ENCODE assay signal across 33 cellular contexts in genomic region chr5:14421851-14422250, GRCh38.
"Had no signal": no experiment of that assay in that cellular context is flagged by ENCODE, and none has a peak within 500 bp of the region (broad histone marks: within the 10 kb centered on the region; RNA-seq: fewer than 3 reads in every experiment).

No MANE protein-coding gene starts in this region.

- ATAC-seq: activated CD8-positive, alpha-beta T cell treated with anti-CD3 and anti-CD28 coated beads for 36 hours; activated T-cell treated with anti-CD3 and anti-CD28 coated beads, Interleukin-2, amount 50 U/mL, for 4 hours; activated T-helper 17 cell treated with anti-CD3 and anti-CD28 coated beads, Interleukin-2, amount 50 U/mL, for 72 hours; gastrocnemius medialis; left ventricle myocardium superior; naive thymus-derived CD8-positive, alpha-beta T cell; sciatic nerve; stimulated activated memory B cell treated with anti-CD40 and anti-IgM and Interleukin-4, amounts not matched to agents 10 μg/mL and 1 μg/mL and 100 μg/mL, for 72 hours; stimulated activated naive CD8-positive, alpha-beta T cell treated with anti-CD3 and anti-CD28 coated beads, Interleukin-15, amount 100 ng/mL, for 72 hours; upper lobe of right lung had no signal

- H3K36me3 ChIP-seq: breast epithelium, ovary, prostate gland had no signal

- H3K36me3 Mint-ChIP-seq: naive thymus-derived CD8-positive, alpha-beta T cell had no signal

- H3K27me3 Mint-ChIP-seq: activated B cell treated with CpG ODN at 0.5 μM for 24 hours; activated CD8-positive, alpha-beta T cell treated with anti-CD3 and anti-CD28 coated beads for 36 hours; naive thymus-derived CD8-positive, alpha-beta T cell; stimulated activated memory B cell treated with anti-CD40 and anti-IgM and Interleukin-4, amounts not matched to agents 10 μg/mL and 1 μg/mL and 100 μg/mL, for 72 hours; stimulated activated naive CD8-positive, alpha-beta T cell treated with anti-CD3 and anti-CD28 coated beads, Interleukin-15, amount 100 ng/mL, for 72 hours had no signal

- H3K27me3 ChIP-seq: breast epithelium, gastrocnemius medialis, hepatocyte, neutrophil, ovary, thyroid gland, upper lobe of right lung had no signal

- H3K27ac ChIP-seq: breast epithelium, gastrocnemius medialis, hepatocyte, neutrophil, ovary, prostate gland, skin epidermis, thyroid gland, upper lobe of right lung had no signal

- DNase-seq: activated B cell treated with CpG ODN at 0.5 μM for 24 hours; activated CD4-positive, alpha-beta T cell treated with anti-CD3 and anti-CD28 coated beads, Interleukin-2, amount 50 U/mL, for 1 hour; activated CD8-positive, alpha-beta T cell treated with anti-CD3 and anti-CD28 coated beads for 36 hours; activated gamma-delta T cell treated with Interleukin-2 at 50 U/mL for 16 hours; activated naive CD4-positive, alpha-beta T cell treated with anti-CD3 and anti-CD28 coated beads, Interleukin-2, amount 50 U/mL, for 16 hours; activated T-cell treated with anti-CD3 and anti-CD28 coated beads, Interleukin-2, amount 50 U/mL, for 4 hours; amygdala; dermis blood vessel endothelial cell; effector CD4-positive, alpha-beta T cell; gastrocnemius medialis; glutamatergic neuron; islet precursor cell; left ventricle myocardium superior; naive thymus-derived CD8-positive, alpha-beta T cell; ovary; retina; stimulated activated CD4-positive, alpha-beta T cell treated with anti-CD3 and anti-CD28 coated beads, Interleukin-12 subunit alpha, Interleukin-12 subunit beta, amount 100 ng/mL, for 4 hours; stimulated activated CD4-positive, alpha-beta T cell treated with anti-CD3 and anti-CD28 coated beads, Interleukin-4, amount 100 ng/mL, for 4 hours; stimulated activated CD8-positive, alpha-beta memory T cell treated with anti-CD3 and anti-CD28 coated beads, Interleukin-4, amount 100 ng/mL, for 48 hours; stimulated activated naive CD8-positive, alpha-beta T cell treated with anti-CD3 and anti-CD28 coated beads, Interleukin-15, amount 100 ng/mL, for 72 hours; T-helper 1 cell; thyroid gland; upper lobe of right lung had no signal

- H3K4me1 Mint-ChIP-seq: activated B cell treated with CpG ODN at 0.5 μM for 24 hours had no signal

- H2AFZ ChIP-seq: hepatocyte had no signal

- H3K4me2 ChIP-seq: hepatocyte had no signal

- H3K4me1 ChIP-seq: breast epithelium, prostate gland, thyroid gland, upper lobe of right lung had no signal

- H3K79me2 ChIP-seq: hepatocyte had no signal

- H3K9me3 ChIP-seq: breast epithelium, gastrocnemius medialis, neutrophil, ovary, prostate gland, thyroid gland, upper lobe of right lung had no signal

- H3K4me3 ChIP-seq: breast epithelium, gastrocnemius medialis, hepatocyte, ovary, prostate gland, skin epidermis, thyroid gland, upper lobe of right lung had no signal

- H3K9me3 Mint-ChIP-seq: activated B cell treated with CpG ODN at 0.5 μM for 24 hours; activated CD8-positive, alpha-beta T cell treated with anti-CD3 and anti-CD28 coated beads for 36 hours; activated T-cell treated with anti-CD3 and anti-CD28 coated beads, Interleukin-2, amount 50 U/mL, for 4 hours; activated T-helper 17 cell treated with anti-CD3 and anti-CD28 coated beads, Interleukin-2, amount 50 U/mL, for 72 hours; naive thymus-derived CD8-positive, alpha-beta T cell; stimulated activated memory B cell treated with anti-CD40 and anti-IgM and Interleukin-4, amounts not matched to agents 10 μg/mL and 1 μg/mL and 100 μg/mL, for 72 hours; stimulated activated naive CD8-positive, alpha-beta T cell treated with anti-CD3 and anti-CD28 coated beads, Interleukin-15, amount 100 ng/mL, for 72 hours; T-helper 2 cell treated with Interferon-gamma antibody and Interleukin-4, amounts not matched to agents 5 μg/mL and 100 μg/mL, for 36 hours had no signal

- FAIRE-seq: colon had no signal

- H3K4me3 Mint-ChIP-seq: activated B cell treated with CpG ODN at 0.5 μM for 24 hours; activated CD8-positive, alpha-beta T cell treated with anti-CD3 and anti-CD28 coated beads for 36 hours; activated T-cell treated with anti-CD3 and anti-CD28 coated beads, Interleukin-2, amount 50 U/mL, for 4 hours; activated T-helper 17 cell treated with anti-CD3 and anti-CD28 coated beads, Interleukin-2, amount 50 U/mL, for 72 hours; naive thymus-derived CD8-positive, alpha-beta T cell; stimulated activated memory B cell treated with anti-CD40 and anti-IgM and Interleukin-4, amounts not matched to agents 10 μg/mL and 1 μg/mL and 100 μg/mL, for 72 hours; stimulated activated naive CD8-positive, alpha-beta T cell treated with anti-CD3 and anti-CD28 coated beads, Interleukin-15, amount 100 ng/mL, for 72 hours; T-helper 2 cell treated with Interferon-gamma antibody and Interleukin-4, amounts not matched to agents 5 μg/mL and 100 μg/mL, for 36 hours had no signal

- H3K27ac Mint-ChIP-seq: activated B cell treated with CpG ODN at 0.5 μM for 24 hours; activated T-helper 17 cell treated with anti-CD3 and anti-CD28 coated beads, Interleukin-2, amount 50 U/mL, for 72 hours; naive thymus-derived CD8-positive, alpha-beta T cell; stimulated activated memory B cell treated with anti-CD40 and anti-IgM and Interleukin-4, amounts not matched to agents 10 μg/mL and 1 μg/mL and 100 μg/mL, for 72 hours; stimulated activated naive CD8-positive, alpha-beta T cell treated with anti-CD3 and anti-CD28 coated beads, Interleukin-15, amount 100 ng/mL, for 72 hours had no signal
